In genomic region chr17:8249621-8250020, GRCh38 we compare ENCODE assay signal across 8 cellular contexts. TPM values are rescaled to one million over a fixed set of nuclear protein-coding genes. Genes with fewer than 3 reads are reported as not detected.
A peak's percentile ranks its signal among the peaks of the same experiment; 100 is the strongest.
DNase-seq lines count a peak whose midpoint lies in the region; ATAC-seq and TF ChIP-seq lines count a peak whose summit lies in the region.

No MANE protein-coding gene starts in this region.

- no peaks in the 10 kb centered on the region for H3K27me3 Mint-ChIP-seq in MCF 10A (ENCODE audit: insufficient read depth, unreplicated experiment)
- no peaks in the 10 kb centered on the region for H3K27me3 Mint-ChIP-seq in mesothelial cell of epicardium (ENCODE audit: low read depth)

- peaks cover 7% of the 10 kb centered on the region for H3K4me1 ChIP-seq in cardiac muscle cell (ENCODE audit: low read depth)
- peaks cover 0 to 6% of the 10 kb centered on the region in 2 donors for H3K4me1 ChIP-seq in uterus

- TF ChIP-seq POLR2A in uterus (IDR thresholded peaks at IDR 0.05) = no peak

- POLR2A ChIA-PET in MCF 10A (lab: Yijun Ruan, JAX) = interaction anchor here (0.5 to 10.9 kb wide), 22 partner anchors 8 to 564 kb away, joined by 3 to 269 read pairs (median 6); partner anchors contain the start of genes ALOXE3, BORCS6, KRABD2 and PER1

- DNase-seq in cardiac muscle cell (ENCODE audit: low read depth in 1 of 2, low spot score in 1 of 2) (no peak), left cardiac atrium (no peak), MCF 10A (ENCODE audit: unreplicated experiment) (no peak), mesothelial cell of epicardium (ENCODE audit: low spot score in 2 of 2, unreplicated experiment in 2 of 2) (no peak), uterus (no peak), dermis blood vessel endothelial cell (no peak)
- no peak for DNase-seq in activated CD4-positive, alpha-beta T cell treated with anti-CD3 and anti-CD28 coated beads for 1 hour
- DNase-seq in activated CD4-positive, CD25-positive, alpha-beta regulatory T cell (lab: John Stamatoyannopoulos, UW) = no peak

- no peak for TF ChIP-seq CTCF in cardiac muscle cell (IDR thresholded peaks at IDR 0.05; ENCODE audit: low read depth, low read length)
- no peak for TF ChIP-seq CTCF in MCF 10A (IDR thresholded peaks at IDR 0.05; ENCODE audit: unreplicated experiment)
- no peak for TF ChIP-seq CTCF in mesothelial cell of epicardium (IDR thresholded peaks at IDR 0.05; ENCODE audit: unreplicated experiment)
- no peak for TF ChIP-seq CTCF in uterus (IDR thresholded peaks at IDR 0.05)

- H3K9me3 ChIP-seq in cardiac muscle cell (ENCODE audit: low read depth) = no peaks in the 10 kb centered on the region
- no peaks in the 10 kb centered on the region for H3K9me3 ChIP-seq in uterus

- H3K27ac Mint-ChIP-seq in MCF 10A (ENCODE audit: low read depth, unreplicated experiment) (peak overlapping the region; percentile 97), mesothelial cell of epicardium (peak overlapping the region; percentile 99)

- TSS peak; percentile 79 for BruUV-seq in MCF 10A (replicated peaks; lab: Mats Ljungman, UMichigan)

- no peaks in the 10 kb centered on the region for H3K36me3 ChIP-seq in cardiac muscle cell
- no peaks in the 10 kb centered on the region for H3K36me3 ChIP-seq in uterus

- H3K9me3 Mint-ChIP-seq in MCF 10A (ENCODE audit: unreplicated experiment) (no peaks in the 10 kb centered on the region), mesothelial cell of epicardium (no peaks in the 10 kb centered on the region)

- no peak for ATAC-seq in left cardiac atrium

- CTCF ChIA-PET in MCF 10A (lab: Yijun Ruan, JAX) = interaction anchor here (0.6 to 2.1 kb wide), 7 partner anchors 12 to 549 kb away, joined by 3 to 9 read pairs (median 4); partner anchors contain the start of gene SLC25A35

- H3K4me1 Mint-ChIP-seq in MCF 10A (ENCODE audit: insufficient read depth, unreplicated experiment) = peaks cover 15% of the 10 kb centered on the region
- H3K4me1 Mint-ChIP-seq in mesothelial cell of epicardium = peaks cover 21% of the 10 kb centered on the region

- H3K4me3 Mint-ChIP-seq in MCF 10A (ENCODE audit: unreplicated experiment) (peak overlapping the region; percentile 98), mesothelial cell of epicardium (peak overlapping the region; percentile 94)

- H3K4me3 ChIP-seq in cardiac muscle cell (peak overlapping the region; percentile 78), uterus (peak overlapping the region; percentile 63 to 72)

- H3K27ac ChIP-seq in cardiac muscle cell = peak overlapping the region; percentile 86
- peak overlapping the region; percentile 95 for H3K27ac ChIP-seq in uterus

- intact Hi-C loops in left cardiac atrium (cut with DNase I) (loop anchor here in 1 of 2 donors (5.0 kb wide), 1 partner anchor 38 kb away; the partner anchor contains the start of gene RANGRF), MCF 10A (cut with micrococcal nuclease) (loop anchor here (2.0 kb wide), 1 partner anchor 51 kb away; no protein-coding TSS in a partner anchor), uterus (cut with DNase I; ENCODE audit: low total_unique reads) (no loop called here)

- H3K27me3 ChIP-seq in cardiac muscle cell (no peaks in the 10 kb centered on the region), uterus (no peaks in the 10 kb centered on the region)

- H3K36me3 Mint-ChIP-seq in MCF 10A (ENCODE audit: insufficient read depth, unreplicated experiment) (peaks cover 23% of the 10 kb centered on the region), mesothelial cell of epicardium (peaks cover 5% of the 10 kb centered on the region)

RNA-seq across cellular contexts. Expression of gene PFAS, which starts 0.5 kb away (rescaled TPM):
- 49.9 and 62.5 TPM in 2 replicates for total RNA-seq in cardiac muscle cell
- 48.2 and 62.0 TPM in 2 replicates for polyA plus RNA-seq in cardiac muscle cell
- 10 to 100 TPM; 13.5 to 24.1 TPM for total RNA-seq in left cardiac atrium
- 54.4 and 66.2 TPM in 2 replicates for total RNA-seq in MCF 10A (2022)
- 104 to 111 TPM (median 105 TPM) in 3 replicates for total RNA-seq in mesothelial cell of epicardium
- total RNA-seq in uterus = 10 to 100 TPM; 13.6 to 54.0 (median 40.0) TPM
- total RNA-seq in dermis blood vessel endothelial cell = 21.8 and 42.3 TPM in 2 replicates

RNA-seq across cellular contexts. Expression of gene CTC1, which starts 1.8 kb away (rescaled TPM):
- total RNA-seq in cardiac muscle cell (7.4 and 15.6 TPM in 2 replicates), left cardiac atrium (10 to 100 TPM; 16.0 to 16.6 TPM), MCF 10A (2022) (30.5 and 33.1 TPM in 2 replicates), mesothelial cell of epicardium (45.1 to 52.9 TPM (median 50.6 TPM) in 3 replicates), uterus (10 to 100 TPM in 3 of 4 donors, 1 to 10 TPM in 1; 8.2 to 83.0 (median 20.0) TPM), dermis blood vessel endothelial cell (8.2 and 9.0 TPM in 2 replicates)
- 17.1 and 23.0 TPM in 2 replicates for polyA plus RNA-seq in cardiac muscle cell

RNA-seq across cellular contexts. Expression of gene RANGRF, which starts 38.8 kb away (rescaled TPM):
- total RNA-seq in cardiac muscle cell (40.0 and 43.6 TPM in 2 replicates), left cardiac atrium (10 to 100 TPM; 23.3 to 25.7 TPM), MCF 10A (2022) (38.6 and 41.8 TPM in 2 replicates), mesothelial cell of epicardium (25.1 to 26.4 TPM (median 25.7 TPM) in 3 replicates), uterus (10 to 100 TPM in 2 of 4 donors, 1 to 10 TPM in 2; 5.1 to 39.6 (median 16.4) TPM), dermis blood vessel endothelial cell (9.5 and 13.4 TPM in 2 replicates)
- polyA plus RNA-seq in cardiac muscle cell = 75.5 and 89.2 TPM in 2 replicates

RNA-seq across cellular contexts. Expression of gene AURKB, which starts 39.2 kb away (rescaled TPM):
- 15.1 and 77.7 TPM in 2 replicates for total RNA-seq in cardiac muscle cell
- 17.8 and 133 TPM in 2 replicates for polyA plus RNA-seq in cardiac muscle cell
- total RNA-seq in left cardiac atrium = 1 to 10 TPM; 1.4 to 1.5 TPM
- 11.7 and 33.6 TPM in 2 replicates for total RNA-seq in MCF 10A (2022)
- total RNA-seq in mesothelial cell of epicardium = 33.1 to 37.4 TPM (median 37.3 TPM) in 3 replicates
- 10 to 100 TPM in 1 of 4 donors, not detected in 3; 12.8 TPM for total RNA-seq in uterus
- 15.3 and 58.0 TPM in 2 replicates for total RNA-seq in dermis blood vessel endothelial cell

RNA-seq across cellular contexts. Expression of gene SLC25A35, which starts 45.6 kb away (rescaled TPM):
- total RNA-seq in cardiac muscle cell (3.5 and 9.5 TPM in 2 replicates), left cardiac atrium (1 to 10 TPM; 2.2 to 2.8 TPM), MCF 10A (2022) (2.2 and 4.0 TPM in 2 replicates), mesothelial cell of epicardium (8.8 to 9.2 TPM (median 9.1 TPM) in 3 replicates), uterus (1 to 10 TPM in 2 of 4 donors, under 1 TPM in 2; 0.29 to 3.4 (median 0.95) TPM), dermis blood vessel endothelial cell (0.51 and 0.84 TPM in 2 replicates)
- 6.0 and 7.9 TPM in 2 replicates for polyA plus RNA-seq in cardiac muscle cell
